In the genomic region with DNA sequence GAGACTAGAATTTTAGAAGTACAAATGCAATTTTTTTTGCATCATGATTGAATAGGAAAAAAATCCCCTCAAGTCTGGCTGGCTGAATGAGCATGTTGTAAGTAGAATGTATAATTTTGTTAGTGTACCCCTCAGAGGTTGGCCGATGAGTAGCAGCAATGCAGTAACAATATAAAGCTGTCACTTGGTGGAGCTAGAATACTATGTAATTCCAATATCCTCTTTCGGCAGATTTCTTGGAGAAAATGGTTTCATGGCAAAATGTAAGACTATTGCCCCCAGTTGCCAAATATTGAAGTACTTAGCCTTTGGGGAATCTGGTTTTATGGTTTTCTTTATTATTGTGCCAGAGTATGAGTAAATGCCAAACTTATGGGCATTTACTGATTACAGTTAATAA, we compare ENCODE assay signal across 8 cellular contexts. TPM values are rescaled to one million over a fixed set of nuclear protein-coding genes. Genes with fewer than 3 reads are reported as not detected.
DNase-seq lines count a peak whose midpoint lies in the region; ATAC-seq and TF ChIP-seq lines count a peak whose summit lies in the region.

No MANE protein-coding gene starts in this region.

- ATAC-seq in HG03039 (IDR thresholded peaks at IDR 0.05; ENCODE audit: unreplicated experiment) (no peak), GM18858 (IDR thresholded peaks at IDR 0.05; ENCODE audit: unreplicated experiment) (no peak)

- no peaks in the 10 kb centered on the region for H3K36me3 ChIP-seq in H7 (replicated peaks; ENCODE audit: control insufficient read depth, insufficient read depth, low read length)

- DNase-seq in A172 (ENCODE audit: low spot score): peak; percentile 71
- DNase-seq in H7: peak; percentile 17
- peak; percentile 77 for DNase-seq in OCI-M1 (lab: John Stamatoyannopoulos, UW)
- peak; percentile 57 for DNase-seq in fibroblast of pulmonary artery (ENCODE audit: low read depth)
- DNase-seq in stromal cell of bone marrow (ENCODE audit: low read depth): peak; percentile 32
- DNase-seq in activated naive CD8-positive, alpha-beta T cell treated with anti-CD3 and anti-CD28 coated beads for 36 hours: no peak

- no peaks in the 10 kb centered on the region for H3K4me1 Mint-ChIP-seq in activated naive CD8-positive, alpha-beta T cell treated with anti-CD3 and anti-CD28 coated beads for 36 hours

- no peak overlapping the region for H3K4me3 Mint-ChIP-seq in activated naive CD8-positive, alpha-beta T cell treated with anti-CD3 and anti-CD28 coated beads for 36 hours

- peak; percentile 44 for TF ChIP-seq CTCF in fibroblast of pulmonary artery (IDR thresholded peaks at IDR 0.05; ENCODE audit: low read length, missing control alignments)

- H3K9me3 Mint-ChIP-seq in activated naive CD8-positive, alpha-beta T cell treated with anti-CD3 and anti-CD28 coated beads for 36 hours: no peaks in the 10 kb centered on the region

- no peaks in the 10 kb centered on the region for H3K27me3 ChIP-seq in H7 (ENCODE audit: control insufficient read depth, insufficient read depth, low read length)

- H3K27me3 Mint-ChIP-seq in activated naive CD8-positive, alpha-beta T cell treated with anti-CD3 and anti-CD28 coated beads for 36 hours: no peaks in the 10 kb centered on the region

- H3K36me3 Mint-ChIP-seq in activated naive CD8-positive, alpha-beta T cell treated with anti-CD3 and anti-CD28 coated beads for 36 hours: peaks cover 2% of the 10 kb centered on the region

- no peak overlapping the region for H3K27ac Mint-ChIP-seq in activated naive CD8-positive, alpha-beta T cell treated with anti-CD3 and anti-CD28 coated beads for 36 hours

- no peak overlapping the region for H3K4me3 ChIP-seq in H7 (ENCODE audit: insufficient read depth, low read depth, low read length)
- H3K4me3 ChIP-seq in fibroblast of pulmonary artery (replicated peaks; ENCODE audit: low read depth, low read length): no peak overlapping the region

RNA-seq across cellular contexts. Expression of a gene that starts 39.8 kb away (rescaled TPM):
- 30.0 and 33.5 TPM in 2 replicates for total RNA-seq in A172 (2014; rRNA removed; shearing (Covaris generic))
- 20.7 and 21.6 TPM in 2 replicates for total RNA-seq in H7 (2014; rRNA removed; shearing (Covaris generic))
- 10 to 100 TPM; 25.6 to 26.8 TPM for total RNA-seq in activated naive CD8-positive, alpha-beta T cell treated with anti-CD3 and anti-CD28 coated beads for 36 hours
